Comparison of ENCODE assay signal across 8 cellular contexts in the genomic region with DNA sequence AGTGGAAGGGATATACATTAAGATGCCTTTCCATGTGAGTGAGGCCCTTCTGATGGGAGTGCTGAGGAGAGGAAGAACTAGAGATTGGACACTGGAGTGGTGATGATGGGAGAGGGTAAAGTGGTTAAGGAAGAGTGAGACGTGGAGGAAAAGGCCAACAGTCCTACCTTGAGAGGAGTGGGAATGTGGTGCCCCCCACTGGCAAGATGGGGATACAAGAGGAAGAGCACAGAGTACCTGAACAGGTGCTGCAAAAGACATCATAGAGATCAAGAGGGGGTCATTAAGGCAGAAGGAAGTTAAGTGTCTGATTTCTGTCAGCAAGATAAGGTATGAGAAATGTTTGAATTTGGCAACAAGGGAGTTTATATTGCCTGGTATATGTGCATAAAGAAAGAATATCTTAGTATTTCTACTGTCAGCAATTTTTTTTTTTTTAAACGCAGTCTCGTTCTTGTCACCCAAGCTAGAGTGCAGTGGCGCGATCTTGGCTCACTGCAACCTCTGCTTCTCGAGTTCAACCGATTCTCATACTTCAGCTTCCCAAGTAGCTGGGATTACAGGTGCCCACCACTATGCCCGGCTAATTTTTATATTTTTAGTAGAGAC. TPM values are rescaled to one million over a fixed set of nuclear protein-coding genes. Genes with fewer than 3 reads are reported as not detected.
A peak's percentile ranks its signal among the peaks of the same experiment; 100 is the strongest.
DNase-seq lines count a peak whose midpoint lies in the region; ATAC-seq and TF ChIP-seq lines count a peak whose summit lies in the region.

No MANE protein-coding gene starts in this region.

- ATAC-seq in left cardiac atrium, result peak in 1 of 2 donors; percentile 42
- ATAC-seq in GM18867 (IDR thresholded peaks at IDR 0.05; ENCODE audit: unreplicated experiment), result no peak
- no peak for ATAC-seq in GM18870 (IDR thresholded peaks at IDR 0.05; ENCODE audit: unreplicated experiment)
- no peak for ATAC-seq in GM21367 (IDR thresholded peaks at IDR 0.05; ENCODE audit: unreplicated experiment)

- peak; percentile 37 for TF ChIP-seq CTCF in NB4 (IDR thresholded peaks at IDR 0.05; ENCODE audit: low read depth, low read length)

- no peak for TF ChIP-seq POLR2A in NB4 (IDR thresholded peaks at IDR 0.05; ENCODE audit: extremely low read depth, insufficient read length)

- DNase-seq in D341Med (ENCODE audit: low spot score), result peak; percentile 52
- DNase-seq in NB4 (ENCODE audit: low read depth), result peak; percentile 15
- peak; percentile 51 to 58 for DNase-seq in activated T-cell treated with anti-CD3 and anti-CD28 coated beads, Interleukin-2, amount 50 U/mL, for 48 hours
- peak; percentile 26 for DNase-seq in left cardiac atrium
- DNase-seq in stimulated activated CD4-positive, alpha-beta T cell treated with anti-CD3 and anti-CD28 coated beads, Interleukin-2, amount 100 ng/mL, for 4 hours (ENCODE audit: low read depth), result peak; percentile 28

- H3K4me3 ChIP-seq in NB4 (ENCODE audit: low read depth, low read length), result no peak overlapping the region

- intact Hi-C loops in left cardiac atrium (cut with DNase I), result no loop called here

RNA-seq across cellular contexts. Expression of a gene that starts 34.0 kb away (rescaled TPM):
- 100 to 1,000 TPM in 1 of 2 donors, 10 to 100 TPM in 1; 88.0 to 104 TPM for total RNA-seq in left cardiac atrium

RNA-seq across cellular contexts. Expression of a gene that starts 37.4 kb away (rescaled TPM):
- total RNA-seq in left cardiac atrium, result 10 to 100 TPM; 32.8 to 33.9 TPM

RNA-seq across cellular contexts. Expression of a gene that starts 53.9 kb away (rescaled TPM):
- 10 to 100 TPM; 53.4 to 55.6 TPM for total RNA-seq in left cardiac atrium

RNA-seq across cellular contexts. Expression of a gene that starts 54.6 kb away (rescaled TPM):
- total RNA-seq in left cardiac atrium, result 10 to 100 TPM; 76.1 to 77.1 TPM
